Comparison of ENCODE assay signal across 13 cellular contexts in the genomic region with DNA sequence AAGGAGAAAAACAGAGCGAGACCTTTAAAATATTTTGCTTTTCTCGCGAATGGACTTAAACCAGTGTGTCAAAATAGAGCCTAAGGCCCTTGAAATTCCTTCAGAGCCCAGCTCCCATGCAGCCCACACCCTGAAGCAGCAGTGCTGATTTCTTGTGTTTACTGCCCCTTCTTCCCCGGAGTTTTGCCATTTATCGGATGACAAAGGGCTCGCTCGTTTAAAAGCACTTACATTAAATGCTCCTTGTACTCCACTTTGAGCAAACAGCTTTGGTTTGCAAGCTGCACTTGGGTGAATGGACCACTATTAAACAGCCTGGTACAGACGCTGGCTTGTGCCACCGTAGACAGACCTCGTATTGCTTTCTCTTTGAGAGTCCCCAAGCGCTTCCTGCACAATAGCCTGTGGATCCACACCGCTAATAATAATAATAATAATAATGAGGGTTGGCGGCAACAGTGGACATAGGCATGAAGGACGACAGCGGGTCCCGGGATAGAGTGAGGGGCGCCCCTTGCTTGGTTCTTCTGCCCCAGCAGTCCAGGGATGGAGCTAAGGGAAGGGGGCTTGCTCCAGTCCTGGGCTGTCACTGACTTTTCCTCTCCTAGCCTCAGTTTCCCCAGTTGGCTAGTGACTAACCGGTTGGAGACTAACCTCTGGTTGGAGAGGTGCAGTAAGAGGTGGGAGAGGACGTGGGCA. TPM values are rescaled to one million over a fixed set of nuclear protein-coding genes. Genes with fewer than 3 reads are reported as not detected.
"Had no signal": no experiment of that assay in that cellular context is flagged by ENCODE, and none has a peak within 500 bp of the region (broad histone marks: within the 10 kb centered on the region; RNA-seq: fewer than 3 reads in every experiment).

No MANE protein-coding gene starts in this region.

- H3K36me3 ChIP-seq: esophagus muscularis mucosa, tibial artery had no signal

- DNase-seq: activated effector memory CD4-positive, alpha-beta T cell treated with Interleukin-2 at 50 U/mL for 16 hours; glutamatergic neuron; immature natural killer cell; mammary epithelial cell; mucosa of descending colon; naive thymus-derived CD8-positive, alpha-beta T cell had no signal

- H3K9me3 ChIP-seq: esophagus muscularis mucosa, mucosa of descending colon, tibial artery had no signal

- H3K27ac ChIP-seq: dorsolateral prefrontal cortex, esophagus muscularis mucosa, tibial artery had no signal

- ATAC-seq: activated CD4-positive, CD25-positive, alpha-beta regulatory T cell treated with anti-CD3 and anti-CD28 coated beads, Interleukin-2, amount 50 U/mL, for 24 hours; mucosa of descending colon; naive thymus-derived CD8-positive, alpha-beta T cell had no signal

- H3K4me3 ChIP-seq: dorsolateral prefrontal cortex, esophagus muscularis mucosa, mucosa of descending colon, tibial artery had no signal

- H3K4me3 Mint-ChIP-seq: activated naive CD8-positive, alpha-beta T cell; immature natural killer cell; naive thymus-derived CD8-positive, alpha-beta T cell had no signal

- H3K27ac Mint-ChIP-seq: activated naive CD8-positive, alpha-beta T cell; immature natural killer cell; naive thymus-derived CD8-positive, alpha-beta T cell had no signal

- H3K4me1 Mint-ChIP-seq: immature natural killer cell; naive thymus-derived CD8-positive, alpha-beta T cell had no signal

- H3K9me3 Mint-ChIP-seq: immature natural killer cell; naive thymus-derived CD8-positive, alpha-beta T cell had no signal

- H3K4me1 ChIP-seq: esophagus muscularis mucosa, tibial artery had no signal

- H3K36me3 Mint-ChIP-seq: activated naive CD8-positive, alpha-beta T cell; immature natural killer cell; naive thymus-derived CD8-positive, alpha-beta T cell had no signal

RNA-seq across cellular contexts. Expression of a gene that starts 6.6 kb away (rescaled TPM):
- total RNA-seq: fibroblast of villous mesenchyme; mammary epithelial cell; naive thymus-derived CD8-positive, alpha-beta T cell; renal cortical epithelial cell had no signal
